18 cellular contexts compared by ENCODE assay signal in the genomic region with DNA sequence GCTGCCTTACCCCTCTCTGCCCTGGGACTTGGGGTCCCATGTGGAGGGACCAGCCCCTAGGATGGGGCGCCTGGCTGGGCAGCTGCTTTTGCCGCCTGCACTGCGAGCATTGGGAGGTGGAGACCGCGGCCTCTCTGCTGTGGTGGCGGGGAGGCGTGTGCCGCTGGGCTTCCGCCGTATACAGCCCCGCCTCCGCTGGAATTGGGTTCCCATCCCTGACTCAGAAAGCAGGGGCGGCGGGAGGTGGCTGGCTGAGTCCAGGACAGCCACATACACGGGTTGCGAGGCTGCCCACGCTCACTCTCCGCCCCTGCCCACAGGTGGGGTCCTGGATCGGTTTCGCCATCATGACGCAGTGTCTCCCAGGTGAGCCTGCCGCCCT. TPM values are rescaled to one million over a fixed set of nuclear protein-coding genes. Genes with fewer than 3 reads are reported as not detected.
"Had no signal": no experiment of that assay in that cellular context is flagged by ENCODE, and none has a peak within 500 bp of the region (broad histone marks: within the 10 kb centered on the region; RNA-seq: fewer than 3 reads in every experiment).

No MANE protein-coding gene starts in this region.

- H3K27ac Mint-ChIP-seq: activated naive CD4-positive, alpha-beta T cell treated with anti-CD3 and anti-CD28 coated beads, Interleukin-2, amount 50 U/mL, for 72 hours; memory B cell; nephron progenitor cell; stimulated activated naive CD8-positive, alpha-beta T cell treated with anti-CD3 and anti-CD28 coated beads, Interleukin-15, amount 100 ng/mL, for 72 hours; T-helper 2 cell treated with Interferon-gamma antibody and Interleukin-4, amounts not matched to agents 5 μg/mL and 100 μg/mL, for 36 hours had no signal

- H3K4me3 ChIP-seq: body of pancreas, left lung, upper lobe of right lung had no signal

- DNase-seq: activated CD4-positive, alpha-beta T cell treated with anti-CD3 and anti-CD28 coated beads, Interleukin-2, amount 50 U/mL, for 4 hours; activated effector memory CD4-positive, alpha-beta T cell treated with anti-CD3 and anti-CD28 coated beads, Interleukin-2, amount 50 U/mL, for 16 hours; activated T-cell treated with anti-CD3 and anti-CD28 coated beads, Interleukin-2, amount 50 U/mL, for 1 hour; amniotic stem cell; body of pancreas; dermis blood vessel endothelial cell; nephron progenitor cell; stimulated activated CD4-positive, alpha-beta T cell treated with anti-CD3 and anti-CD28 coated beads, Interleukin-4, amount 100 ng/mL, for 24 hours; stimulated activated naive CD8-positive, alpha-beta T cell treated with anti-CD3 and anti-CD28 coated beads, Interleukin-15, amount 100 ng/mL, for 72 hours; testis; upper lobe of right lung had no signal

- H3K27me3 Mint-ChIP-seq: memory B cell; stimulated activated naive CD8-positive, alpha-beta T cell treated with anti-CD3 and anti-CD28 coated beads, Interleukin-15, amount 100 ng/mL, for 72 hours had no signal

- ATAC-seq: activated CD4-positive, CD25-positive, alpha-beta regulatory T cell treated with anti-CD3 and anti-CD28 coated beads, Interleukin-2, amount 50 U/mL, for 24 hours; body of pancreas; left lung had no signal

- H3K4me3 Mint-ChIP-seq: memory B cell; nephron progenitor cell; stimulated activated naive CD8-positive, alpha-beta T cell treated with anti-CD3 and anti-CD28 coated beads, Interleukin-15, amount 100 ng/mL, for 72 hours; T-helper 2 cell treated with Interferon-gamma antibody and Interleukin-4, amounts not matched to agents 5 μg/mL and 100 μg/mL, for 36 hours had no signal

- H3K9me3 Mint-ChIP-seq: activated naive CD4-positive, alpha-beta T cell treated with anti-CD3 and anti-CD28 coated beads, Interleukin-2, amount 50 U/mL, for 72 hours; memory B cell; nephron progenitor cell; stimulated activated naive CD8-positive, alpha-beta T cell treated with anti-CD3 and anti-CD28 coated beads, Interleukin-15, amount 100 ng/mL, for 72 hours; T-helper 2 cell treated with Interferon-gamma antibody and Interleukin-4, amounts not matched to agents 5 μg/mL and 100 μg/mL, for 36 hours had no signal

- H3K9me3 ChIP-seq: body of pancreas, left lung, testis, upper lobe of right lung had no signal

- H3K27ac ChIP-seq: body of pancreas, left lung, testis, upper lobe of right lung had no signal

- H3K27me3 ChIP-seq: body of pancreas, left lung, testis, upper lobe of right lung had no signal

- H3K36me3 Mint-ChIP-seq: activated naive CD4-positive, alpha-beta T cell treated with anti-CD3 and anti-CD28 coated beads, Interleukin-2, amount 50 U/mL, for 72 hours had no signal

RNA-seq across cellular contexts. Expression of a gene that starts 17.6 kb away (rescaled TPM):
- total RNA-seq: body of pancreas, dermis blood vessel endothelial cell, fibroblast of villous mesenchyme, osteocyte, upper lobe of right lung had no signal
